Comparison of ENCODE assay signal across 29 cellular contexts in genomic region chr19:17685451-17686026, GRCh38. TPM values are rescaled to one million over a fixed set of nuclear protein-coding genes. Genes with fewer than 3 reads are reported as not detected.
DNase-seq lines count a peak whose midpoint lies in the region; ATAC-seq and TF ChIP-seq lines count a peak whose summit lies in the region.
"Had no signal": no experiment of that assay in that cellular context is flagged by ENCODE, and none has a peak within 500 bp of the region (broad histone marks: within the 10 kb centered on the region; RNA-seq: fewer than 3 reads in every experiment).

No MANE protein-coding gene starts in this region.

- H3K9ac ChIP-seq in H9 (ENCODE audit: extremely low read depth, insufficient read length, low read length): no peak overlapping the region
- H3K9ac ChIP-seq in PC-3 (ENCODE audit: low read length): no peak overlapping the region

- H4K20me1 ChIP-seq in H9 (ENCODE audit: control insufficient read depth, insufficient read depth, insufficient read length) (no peaks in the 10 kb centered on the region), PC-3 (ENCODE audit: low read length) (no peaks in the 10 kb centered on the region), osteoblast (ENCODE audit: insufficient read depth, low read length) (no peaks in the 10 kb centered on the region)

- H3K27me3 ChIP-seq in H9 (ENCODE audit: insufficient read depth, low read length): no peaks in the 10 kb centered on the region
- H3K27me3 ChIP-seq in PC-3 (ENCODE audit: low read length): peaks cover 25% of the 10 kb centered on the region
- H3K27me3 ChIP-seq in osteoblast (ENCODE audit: insufficient read depth, low read length): peaks cover 26% of the 10 kb centered on the region
- peaks cover 28% of the 10 kb centered on the region for H3K27me3 ChIP-seq in HAP-1 (ENCODE audit: low read depth)

- H3K36me3 Mint-ChIP-seq in H9 (ENCODE audit: insufficient read depth in 1 of 3, low read depth in 3 of 3) (peaks cover 0 to 5% (median 2%) of the 10 kb centered on the region in 3 experiments; a peak in 3 of 7 replicates), glutamatergic neuron (ENCODE audit: unreplicated experiment) (peaks cover 6% of the 10 kb centered on the region)
- H3K36me3 Mint-ChIP-seq: T-cell had no signal

- H3K9me3 Mint-ChIP-seq in H9 (no peaks in the 10 kb centered on the region; a peak in 1 of 5 replicates), glutamatergic neuron (ENCODE audit: unreplicated experiment) (peaks cover 5% of the 10 kb centered on the region)
- H3K9me3 Mint-ChIP-seq: activated CD8-positive, alpha-beta T cell treated with anti-CD3 and anti-CD28 coated beads for 36 hours; activated T-helper 17 cell treated with anti-CD3 and anti-CD28 coated beads, Interleukin-2, amount 50 U/mL, for 72 hours; dendritic cell treated with granulocyte-macrophage colony-stimulating factor and Interleukin-4, amounts not matched to agents 40 ng/mL and 50 ng/mL, for 4 days; T-cell had no signal

- no peak overlapping the region for H3K14ac ChIP-seq in H9 (ENCODE audit: insufficient read depth, low read length)

- no peak overlapping the region for H3K18ac ChIP-seq in H9 (ENCODE audit: insufficient read length, low read depth, low read length)

- no peak overlapping the region for H3K27ac Mint-ChIP-seq in H9
- peak overlapping the region; percentile 38 for H3K27ac Mint-ChIP-seq in glutamatergic neuron (ENCODE audit: unreplicated experiment)
- H3K27ac Mint-ChIP-seq: activated CD8-positive, alpha-beta T cell treated with anti-CD3 and anti-CD28 coated beads for 36 hours; activated naive CD4-positive, alpha-beta T cell treated with anti-CD3 and anti-CD28 coated beads, Interleukin-2, amount 50 U/mL, for 72 hours; activated T-helper 17 cell treated with anti-CD3 and anti-CD28 coated beads, Interleukin-2, amount 50 U/mL, for 72 hours; CD14-positive monocyte; dendritic cell treated with granulocyte-macrophage colony-stimulating factor and Interleukin-4, amounts not matched to agents 40 ng/mL and 50 ng/mL, for 4 days; naive thymus-derived CD8-positive, alpha-beta T cell; T-cell had no signal

- in situ Hi-C loops in HAP-1 (cut with MboI; ENCODE audit: low sequenced_read_pairs): no loop called here

- no peak overlapping the region for H2BK12ac ChIP-seq in H9 (ENCODE audit: insufficient read length, low read depth, low read length)

- WGBS in H9 (ENCODE audit: extremely low coverage, insufficient read length, low lambda C conversion rate): no CpG with 5 or more reads among the region's 15 CpGs

- no peak overlapping the region for H2BK120ac ChIP-seq in H9 (ENCODE audit: low read depth, low read length, poor library complexity, severe bottlenecking)

- no peak for DNase-seq in H9
- DNase-seq in PC-3: no peak
- no peak for DNase-seq in glutamatergic neuron
- DNase-seq in osteoblast (ENCODE audit: insufficient read length, low spot score, missing footprints): peak; percentile 69
- no peak for DNase-seq in SW480 (ENCODE audit: low spot score)
- DNase-seq in HAP-1 (ENCODE audit: low spot score in 2 of 2): no peak
- no peak for DNase-seq in activated naive CD4-positive, alpha-beta T cell (lab: John Stamatoyannopoulos, UW)
- DNase-seq in hippocampal formation (lab: John Stamatoyannopoulos, UW): no peak
- DNase-seq: activated CD4-positive, CD25-positive, alpha-beta regulatory T cell treated with anti-CD3 and anti-CD28 coated beads, Interleukin-2, amount 50 U/mL, for 72 hours; activated CD8-positive, alpha-beta T cell treated with anti-CD3 and anti-CD28 coated beads for 36 hours; DMS79; kidney; naive thymus-derived CD8-positive, alpha-beta T cell; NCI-H1092; NCI-H1694 treated with DMSO at 0.1 percent for 48 hours; NCI-H526; stimulated activated CD4-positive, alpha-beta T cell treated with anti-CD3 and anti-CD28 coated beads, Interleukin-15, amount 100 ng/mL, for 24 hours; stimulated activated naive CD8-positive, alpha-beta T cell treated with anti-CD3 and anti-CD28 coated beads, Interleukin-15, Interleukin-2, amounts not matched to agents 100 U/mL and 50 U/mL, for 24 hours; T-cell; uterus had no signal

- H3K79me2 ChIP-seq in H9 (ENCODE audit: insufficient read depth, low read length) (peaks cover 12% of the 10 kb centered on the region), PC-3 (ENCODE audit: low read length) (no peaks in the 10 kb centered on the region), osteoblast (ENCODE audit: insufficient read depth, low read length) (no peaks in the 10 kb centered on the region)

- no peak overlapping the region for H2AK5ac ChIP-seq in H9 (ENCODE audit: insufficient read length, low read length)

- no peak overlapping the region for H3K56ac ChIP-seq in H9 (ENCODE audit: insufficient read length, low read depth, low read length)

- no peak overlapping the region for H4K91ac ChIP-seq in H9 (ENCODE audit: insufficient read length, low read depth, low read length)

- CTCF ChIA-PET in PC-3 (lab: Charles Lee): no interaction called here

- H3K27me3 Mint-ChIP-seq in H9 (ENCODE audit: low read depth) (no peaks in the 10 kb centered on the region; the same call in none of the 2 replicates), glutamatergic neuron (ENCODE audit: unreplicated experiment) (peaks cover 2% of the 10 kb centered on the region)

- H3K27ac ChIP-seq in H9 (ENCODE audit: insufficient read length, low read depth, low read length): no peak overlapping the region
- H3K27ac ChIP-seq in PC-3 (ENCODE audit: low read length): no peak overlapping the region
- no peak overlapping the region for H3K27ac ChIP-seq in osteoblast (ENCODE audit: low read depth, low read length)
- H3K27ac ChIP-seq: gastroesophageal sphincter, HL-60, prostate gland, uterus had no signal

- H3K23me2 ChIP-seq in H9 (ENCODE audit: insufficient read length, low read depth, low read length, poor library complexity, severe bottlenecking): peaks cover 19% of the 10 kb centered on the region

- H3F3A ChIP-seq in PC-3 (ENCODE audit: low read length, unreplicated experiment): no peaks in the 10 kb centered on the region

- no peak overlapping the region for H4K5ac ChIP-seq in H9 (ENCODE audit: insufficient read length, low read depth, low read length)

- H3K4me1 ChIP-seq in H9 (ENCODE audit: insufficient read depth, low read length) (peaks cover 4% of the 10 kb centered on the region; the same call in 1 of the 2 replicates), PC-3 (ENCODE audit: insufficient read depth, low read length) (peaks cover 14% of the 10 kb centered on the region), osteoblast (ENCODE audit: insufficient read depth, low read length) (peaks cover 3% of the 10 kb centered on the region), HAP-1 (no peaks in the 10 kb centered on the region)
- H3K4me1 ChIP-seq: prostate gland, uterus had no signal

- H3K23ac ChIP-seq in H9 (ENCODE audit: insufficient read length, low read depth, low read length): no peak overlapping the region

- H2BK5ac ChIP-seq in H9 (ENCODE audit: insufficient read length, low read length): no peak overlapping the region

- H3K9me3 ChIP-seq in H9 (ENCODE audit: control insufficient read depth, low read depth, low read length) (no peaks in the 10 kb centered on the region), PC-3 (ENCODE audit: low read length) (no peaks in the 10 kb centered on the region), osteoblast (ENCODE audit: low read depth, low read length) (no peaks in the 10 kb centered on the region), HAP-1 (no peaks in the 10 kb centered on the region)
- H3K9me3 ChIP-seq: gastroesophageal sphincter, prostate gland, thoracic aorta, uterus had no signal

- H3K4me1 Mint-ChIP-seq in H9 (peaks cover 24 to 35% of the 10 kb centered on the region in 2 experiments), glutamatergic neuron (ENCODE audit: low read depth, unreplicated experiment) (peaks cover 9% of the 10 kb centered on the region)

- peaks cover 4% of the 10 kb centered on the region for H3K79me1 ChIP-seq in H9 (ENCODE audit: insufficient read depth, low read depth, low read length, poor library complexity, severe bottlenecking)

- H3T11ph ChIP-seq in H9 (ENCODE audit: low read length): no peak overlapping the region

- H3K36me3 ChIP-seq in PC-3 (ENCODE audit: low read depth, low read length) (no peaks in the 10 kb centered on the region), osteoblast (ENCODE audit: insufficient read depth, low read length) (no peaks in the 10 kb centered on the region), HAP-1 (replicated peaks) (no peaks in the 10 kb centered on the region)
- H3K36me3 ChIP-seq: gastroesophageal sphincter, prostate gland, thoracic aorta, uterus had no signal

- peak overlapping the region; percentile 88 to 100 for H3K4me3 Mint-ChIP-seq in H9
- peak overlapping the region; percentile 34 for H3K4me3 Mint-ChIP-seq in glutamatergic neuron (ENCODE audit: unreplicated experiment)
- H3K4me3 Mint-ChIP-seq: activated CD8-positive, alpha-beta T cell treated with anti-CD3 and anti-CD28 coated beads for 36 hours; activated T-helper 17 cell treated with anti-CD3 and anti-CD28 coated beads, Interleukin-2, amount 50 U/mL, for 72 hours; dendritic cell treated with granulocyte-macrophage colony-stimulating factor and Interleukin-4, amounts not matched to agents 40 ng/mL and 50 ng/mL, for 4 days had no signal

- TF ChIP-seq CTCF in H9 (conservative IDR thresholded peaks at IDR 0.05) (no peak), PC-3 (conservative IDR thresholded peaks at IDR 0.05; ENCODE audit: low read depth, low read length) (no peak), glutamatergic neuron (IDR thresholded peaks at IDR 0.05; ENCODE audit: partially characterized antibody, unreplicated experiment) (no peak), osteoblast (IDR thresholded peaks at IDR 0.05; ENCODE audit: extremely low read depth, low read depth, low read length) (no peak)

- H3K4me2 ChIP-seq in H9 (ENCODE audit: insufficient read depth, insufficient read length, low read length) (peak overlapping the region; percentile 84), PC-3 (ENCODE audit: low read length) (0 out of 2 replicates have a peak overlapping the region, but pooled peaks have one; percentile 85), osteoblast (ENCODE audit: insufficient read depth, low read length) (no peak overlapping the region)

- intact Hi-C loops in PC-3 (cut with micrococcal nuclease): no loop called here

- no peaks in the 10 kb centered on the region for H3K9me2 ChIP-seq in PC-3 (replicated peaks; ENCODE audit: low read length)

- H2AFZ ChIP-seq in H9 (ENCODE audit: low read length) (no peak overlapping the region), PC-3 (ENCODE audit: low read length) (no peak overlapping the region), osteoblast (ENCODE audit: low read length) (no peak overlapping the region)

- no peak overlapping the region for H2BK15ac ChIP-seq in H9 (ENCODE audit: low read depth, low read length)

- H3K4ac ChIP-seq in H9 (ENCODE audit: low read depth, low read length): no peak overlapping the region

- H4K8ac ChIP-seq in H9 (replicated peaks; ENCODE audit: insufficient read length, low read depth, low read length): no peak overlapping the region

- no TSS peak for BruUV-seq in PC-3 (replicated peaks; lab: Mats Ljungman, UMichigan)

- H3K4me3 ChIP-seq in PC-3 (ENCODE audit: low read length) (no peak overlapping the region), osteoblast (ENCODE audit: insufficient read depth, low read length) (no peak overlapping the region), HAP-1 (no peak overlapping the region)
- H3K4me3 ChIP-seq: prostate gland, uterus had no signal

- peak; percentile 8; the same call in 1 of the 2 replicates for ATAC-seq in PC-3
- ATAC-seq: activated CD8-positive, alpha-beta T cell treated with anti-CD3 and anti-CD28 coated beads for 36 hours; activated naive CD4-positive, alpha-beta T cell treated with anti-CD3 and anti-CD28 coated beads, Interleukin-2, amount 50 U/mL, for 72 hours; activated T-helper 17 cell treated with anti-CD3 and anti-CD28 coated beads, Interleukin-2, amount 50 U/mL, for 72 hours; gastroesophageal sphincter; naive thymus-derived CD8-positive, alpha-beta T cell; stimulated activated naive CD8-positive, alpha-beta T cell treated with anti-CD3 and anti-CD28 coated beads, Interleukin-15, Interleukin-2, amounts not matched to agents 100 U/mL and 50 U/mL, for 24 hours; T-cell had no signal

- H2BK20ac ChIP-seq in H9 (ENCODE audit: low read depth, low read length, poor library complexity, severe bottlenecking): no peak overlapping the region

- POLR2A ChIA-PET in PC-3 (lab: Charles Lee; ENCODE audit: unreplicated experiment): no interaction called here

RNA-seq across cellular contexts. Expression of gene UNC13A, which starts 2.6 kb away (rescaled TPM):
- total RNA-seq in H9 (2021) (21.6 and 22.2 TPM in 2 replicates), PC-3 (2014; rRNA removed) (not detected in 2 replicates), glutamatergic neuron (ENCODE audit: unreplicated experiment) (79.7 TPM), osteoblast (under 0.01 TPM in 2 replicates)
- total RNA-seq: activated CD8-positive, alpha-beta T cell treated with anti-CD3 and anti-CD28 coated beads for 36 hours; lower leg skin had no signal

RNA-seq across cellular contexts. Expression of gene MAP1S, which starts 33.7 kb away (rescaled TPM):
- total RNA-seq in H9 (2021) (158 and 160 TPM in 2 replicates), PC-3 (2014; rRNA removed) (25.4 and 30.2 TPM in 2 replicates), glutamatergic neuron (ENCODE audit: unreplicated experiment) (111 TPM), osteoblast (15.2 and 16.5 TPM in 2 replicates)

Comparison
In these comparisons a context has a peak if more than half of its experiments do, and no peak if none do; other contexts are left out.
1. RNA of gene UNC13A, which starts 2.6 kb away (total RNA-seq): 79.7 TPM in glutamatergic neuron (single experiment) and 21.6 to 22.2 TPM in H9; not detected in PC-3 and under 0.01 TPM in osteoblast; every median in the first group is over 10 times any median in the second.